8 cellular contexts compared by ENCODE assay signal in the genomic region with DNA sequence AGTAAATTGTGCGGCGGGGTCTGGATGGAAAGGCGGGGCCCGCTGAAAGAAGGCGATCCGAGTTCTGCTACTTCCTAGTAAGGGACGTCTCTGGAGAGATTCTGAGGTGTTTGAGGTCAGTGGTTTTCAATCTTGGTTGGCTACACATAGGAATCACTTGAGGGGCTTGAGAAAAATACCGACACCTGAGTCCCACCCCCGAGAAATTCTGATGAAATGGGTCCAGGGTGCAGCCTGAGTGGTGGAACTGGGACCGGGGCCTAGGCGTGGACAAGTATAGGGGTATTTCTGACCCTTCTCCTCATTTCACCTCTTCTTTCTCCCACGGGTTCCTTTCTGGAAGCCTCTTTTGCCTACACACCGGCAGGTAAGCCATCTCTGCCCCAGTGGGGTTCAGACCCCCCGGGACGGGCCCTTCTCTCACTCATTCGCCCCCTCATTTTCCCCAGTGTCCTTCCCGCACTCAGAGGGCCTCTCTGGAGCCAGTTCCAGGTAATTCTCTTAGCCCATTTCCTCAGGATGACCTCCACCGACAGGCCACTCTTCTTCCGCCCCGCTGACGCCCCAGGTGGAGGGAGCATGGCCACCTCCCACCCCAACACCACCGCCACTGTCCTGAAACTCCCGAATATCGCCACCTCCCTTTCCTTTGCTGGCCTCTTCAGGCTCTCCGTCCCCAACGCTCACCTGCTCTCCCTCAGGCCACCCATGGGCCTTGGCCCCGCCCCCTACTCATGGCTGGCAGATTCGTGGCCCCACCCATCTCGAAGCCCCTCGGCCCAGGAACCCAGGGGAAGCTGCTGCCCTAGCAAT. TPM values are rescaled to one million over a fixed set of nuclear protein-coding genes. Genes with fewer than 3 reads are reported as not detected.
DNase-seq lines count a peak whose midpoint lies in the region; ATAC-seq and TF ChIP-seq lines count a peak whose summit lies in the region.

No MANE protein-coding gene starts in this region.

- H3K9ac ChIP-seq in liver (ENCODE audit: low read depth in 1 of 2, low read length in 2 of 2): no peak overlapping the region

- POLR2A ChIA-PET in activated CD4-positive, alpha-beta T cell treated with anti-CD3 and anti-CD28 coated beads, Interleukin-2, amount 10 ng/mL, durations not matched to agents 7 days and 5 days (lab: Charles Lee): interaction anchor here (0.6 to 1.2 kb wide), 2 partner anchors 72 to 76 kb away, joined by 3 read pairs; no protein-coding TSS in a partner anchor

- H3K27me3 ChIP-seq in liver (ENCODE audit: control insufficient read depth in 4 of 4, insufficient read depth in 4 of 4, low read length in 3 of 4): peaks cover 0 to 2% (median 0%) of the 10 kb centered on the region in 4 donors
- peaks cover 25% of the 10 kb centered on the region for H3K27me3 ChIP-seq in thymus (ENCODE audit: control insufficient read depth, insufficient read depth)

- peak overlapping the region; percentile 56 for H3K4me3 ChIP-seq in astrocyte of the cerebellum (ENCODE audit: low read depth, low read length)
- H3K4me3 ChIP-seq in liver (ENCODE audit: low read depth in 1 of 3, low read length in 3 of 3): peak overlapping the region; percentile 42 to 65 (median 65)
- H3K4me3 ChIP-seq in thymus (ENCODE audit: low read length): peak overlapping the region; percentile 71

- peak overlapping the region; percentile 90 for H3K27ac Mint-ChIP-seq in activated CD4-positive, alpha-beta T cell treated with anti-CD3 and anti-CD28 coated beads, Interleukin-2, amount 10 ng/mL, durations not matched to agents 7 days and 5 days

- peak overlapping the region; percentile 89 to 92 for H3K27ac ChIP-seq in liver (ENCODE audit: low read depth in 1 of 2, low read length in 2 of 2)
- H3K27ac ChIP-seq in thymus (ENCODE audit: low read depth): no peak overlapping the region

- ATAC-seq in GM18858 (IDR thresholded peaks at IDR 0.05; ENCODE audit: unreplicated experiment): no peak

- H3K9me3 Mint-ChIP-seq in activated CD4-positive, alpha-beta T cell treated with anti-CD3 and anti-CD28 coated beads, Interleukin-2, amount 10 ng/mL, durations not matched to agents 7 days and 5 days: no peaks in the 10 kb centered on the region

- no peaks in the 10 kb centered on the region for H3K9me3 ChIP-seq in liver (ENCODE audit: control insufficient read depth in 4 of 4, low read length in 3 of 4)
- peaks cover 1% of the 10 kb centered on the region for H3K9me3 ChIP-seq in thymus (ENCODE audit: control insufficient read depth)

- CTCF ChIA-PET in activated CD4-positive, alpha-beta T cell treated with anti-CD3 and anti-CD28 coated beads, Interleukin-2, amount 10 ng/mL, durations not matched to agents 7 days and 5 days (lab: Charles Lee): interaction anchor here (0.5 to 1.5 kb wide), 22 partner anchors 10 to 265 kb away, joined by 3 to 13 read pairs (median 4); a partner anchor contains a TSS

- H3K36me3 Mint-ChIP-seq in activated CD4-positive, alpha-beta T cell treated with anti-CD3 and anti-CD28 coated beads, Interleukin-2, amount 10 ng/mL, durations not matched to agents 7 days and 5 days (ENCODE audit: low read depth): no peaks in the 10 kb centered on the region

- in situ Hi-C loops in astrocyte of the cerebellum (cut with HindIII; ENCODE audit: low sequenced_read_pairs): no loop called here

- DNase-seq in activated CD4-positive, alpha-beta T cell treated with anti-CD3 and anti-CD28 coated beads, Interleukin-2, amount 10 ng/mL, durations not matched to agents 7 days and 5 days: no peak
- no peak for DNase-seq in activated CD4-positive, alpha-beta T cell treated with anti-CD3 and anti-CD28 coated beads, Interleukin-2, amount 50 U/mL, for 1 hour
- DNase-seq in astrocyte of the cerebellum (ENCODE audit: low read depth) (no peak), SKM-1 treated with dmso at 0.1 percent for 144 hours (lab: John Stamatoyannopoulos, UW; ENCODE audit: unreplicated experiment) (no peak), AML-193 (lab: John Stamatoyannopoulos, UW) (no peak)

- no peaks in the 10 kb centered on the region for H3K36me3 ChIP-seq in liver (ENCODE audit: control insufficient read depth in 4 of 4, insufficient read depth in 3 of 4, low read depth in 1 of 4, low read length in 3 of 4)
- no peaks in the 10 kb centered on the region for H3K36me3 ChIP-seq in thymus (ENCODE audit: control insufficient read depth, insufficient read depth)

- TF ChIP-seq CTCF in astrocyte of the cerebellum (IDR thresholded peaks at IDR 0.05; ENCODE audit: low read depth, low read length, missing control alignments) (no peak), liver (IDR thresholded peaks at IDR 0.05; ENCODE audit: low read depth, low read length, missing input control) (no peak)

- TF ChIP-seq RAD21 in liver (IDR thresholded peaks at IDR 0.05): no peak

- WGBS in liver: 47% methylated on average over 30 of the region's 30 CpGs
- WGBS in thymus: 17% methylated on average over 30 of the region's 30 CpGs

- H3K4me1 ChIP-seq in liver (ENCODE audit: control insufficient read depth in 4 of 4, insufficient read depth in 4 of 4, low read length in 3 of 4): peaks cover 0 to 13% (median 7%) of the 10 kb centered on the region in 4 donors
- peaks cover 7% of the 10 kb centered on the region for H3K4me1 ChIP-seq in thymus (ENCODE audit: control insufficient read depth, insufficient read depth, low read length)

- peaks cover 32% of the 10 kb centered on the region for H3K27me3 Mint-ChIP-seq in activated CD4-positive, alpha-beta T cell treated with anti-CD3 and anti-CD28 coated beads, Interleukin-2, amount 10 ng/mL, durations not matched to agents 7 days and 5 days

- peak overlapping the region; percentile 75 for H3K4me3 Mint-ChIP-seq in activated CD4-positive, alpha-beta T cell treated with anti-CD3 and anti-CD28 coated beads, Interleukin-2, amount 10 ng/mL, durations not matched to agents 7 days and 5 days

- peaks cover 19% of the 10 kb centered on the region for H3K4me1 Mint-ChIP-seq in activated CD4-positive, alpha-beta T cell treated with anti-CD3 and anti-CD28 coated beads, Interleukin-2, amount 10 ng/mL, durations not matched to agents 7 days and 5 days

TF ChIP-seq in liver, 16 proteins besides CTCF, POLR2A, EP300 and RAD21 (continues in another document):
- TF ChIP-seq, protein P1, sequence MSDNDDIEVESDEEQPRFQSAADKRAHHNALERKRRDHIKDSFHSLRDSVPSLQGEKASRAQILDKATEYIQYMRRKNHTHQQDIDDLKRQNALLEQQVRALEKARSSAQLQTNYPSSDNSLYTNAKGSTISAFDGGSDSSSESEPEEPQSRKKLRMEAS (IDR thresholded peaks at IDR 0.05): no peak
- TF ChIP-seq, protein P2, sequence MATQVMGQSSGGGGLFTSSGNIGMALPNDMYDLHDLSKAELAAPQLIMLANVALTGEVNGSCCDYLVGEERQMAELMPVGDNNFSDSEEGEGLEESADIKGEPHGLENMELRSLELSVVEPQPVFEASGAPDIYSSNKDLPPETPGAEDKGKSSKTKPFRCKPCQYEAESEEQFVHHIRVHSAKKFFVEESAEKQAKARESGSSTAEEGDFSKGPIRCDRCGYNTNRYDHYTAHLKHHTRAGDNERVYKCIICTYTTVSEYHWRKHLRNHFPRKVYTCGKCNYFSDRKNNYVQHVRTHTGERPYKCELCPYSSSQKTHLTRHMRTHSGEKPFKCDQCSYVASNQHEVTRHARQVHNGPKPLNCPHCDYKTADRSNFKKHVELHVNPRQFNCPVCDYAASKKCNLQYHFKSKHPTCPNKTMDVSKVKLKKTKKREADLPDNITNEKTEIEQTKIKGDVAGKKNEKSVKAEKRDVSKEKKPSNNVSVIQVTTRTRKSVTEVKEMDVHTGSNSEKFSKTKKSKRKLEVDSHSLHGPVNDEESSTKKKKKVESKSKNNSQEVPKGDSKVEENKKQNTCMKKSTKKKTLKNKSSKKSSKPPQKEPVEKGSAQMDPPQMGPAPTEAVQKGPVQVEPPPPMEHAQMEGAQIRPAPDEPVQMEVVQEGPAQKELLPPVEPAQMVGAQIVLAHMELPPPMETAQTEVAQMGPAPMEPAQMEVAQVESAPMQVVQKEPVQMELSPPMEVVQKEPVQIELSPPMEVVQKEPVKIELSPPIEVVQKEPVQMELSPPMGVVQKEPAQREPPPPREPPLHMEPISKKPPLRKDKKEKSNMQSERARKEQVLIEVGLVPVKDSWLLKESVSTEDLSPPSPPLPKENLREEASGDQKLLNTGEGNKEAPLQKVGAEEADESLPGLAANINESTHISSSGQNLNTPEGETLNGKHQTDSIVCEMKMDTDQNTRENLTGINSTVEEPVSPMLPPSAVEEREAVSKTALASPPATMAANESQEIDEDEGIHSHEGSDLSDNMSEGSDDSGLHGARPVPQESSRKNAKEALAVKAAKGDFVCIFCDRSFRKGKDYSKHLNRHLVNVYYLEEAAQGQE (IDR thresholded peaks at IDR 0.05): no peak
- no peak for TF ChIP-seq JUND (IDR thresholded peaks at IDR 0.05)
- no peak for TF ChIP-seq HNF4G (IDR thresholded peaks at IDR 0.05)
- no peak for TF ChIP-seq YY1 (IDR thresholded peaks at IDR 0.05)
- no peak for TF ChIP-seq FOXA1 (IDR thresholded peaks at IDR 0.05)
- TF ChIP-seq RXRA (IDR thresholded peaks at IDR 0.05): no peak
- no peak for TF ChIP-seq TAF1 (conservative IDR thresholded peaks at IDR 0.05)
- no peak for TF ChIP-seq NR2F2 (IDR thresholded peaks at IDR 0.05)
- TF ChIP-seq, protein P3, sequence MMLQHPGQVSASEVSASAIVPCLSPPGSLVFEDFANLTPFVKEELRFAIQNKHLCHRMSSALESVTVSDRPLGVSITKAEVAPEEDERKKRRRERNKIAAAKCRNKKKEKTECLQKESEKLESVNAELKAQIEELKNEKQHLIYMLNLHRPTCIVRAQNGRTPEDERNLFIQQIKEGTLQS (IDR thresholded peaks at IDR 0.05): no peak
- TF ChIP-seq HNF4A (conservative IDR thresholded peaks at IDR 0.05): no peak
- TF ChIP-seq SP1 (IDR thresholded peaks at IDR 0.05): no peak
- no peak for TF ChIP-seq GABPA (IDR thresholded peaks at IDR 0.05 in 1 of 2, conservative IDR thresholded peaks at IDR 0.05 in 1 of 2)

RNA-seq across cellular contexts. Expression of a gene that starts 11.8 kb away (rescaled TPM):
- 10 to 100 TPM; 12.0 to 12.1 TPM for total RNA-seq in activated CD4-positive, alpha-beta T cell treated with anti-CD3 and anti-CD28 coated beads, Interleukin-2, amount 10 ng/mL, durations not matched to agents 7 days and 5 days
- 1 to 10 TPM; 1.1 to 1.2 TPM for total RNA-seq in liver
- polyA plus RNA-seq in liver (1 to 10 TPM; 1.6 to 2.2 TPM), thymus (11.2 TPM)

RNA-seq across cellular contexts. Expression of a gene that starts 20.6 kb away (rescaled TPM):
- not detected for total RNA-seq in activated CD4-positive, alpha-beta T cell treated with anti-CD3 and anti-CD28 coated beads, Interleukin-2, amount 10 ng/mL, durations not matched to agents 7 days and 5 days
- 10 to 100 TPM in 1 of 2 donors, 1 to 10 TPM in 1; 6.4 to 17.2 TPM for total RNA-seq in liver
- polyA plus RNA-seq in liver (1 to 10 TPM; 2.5 to 8.7 TPM), thymus (3.7 TPM)

RNA-seq across cellular contexts. Expression of a gene that starts 42.0 kb away (rescaled TPM):
- not detected for total RNA-seq in activated CD4-positive, alpha-beta T cell treated with anti-CD3 and anti-CD28 coated beads, Interleukin-2, amount 10 ng/mL, durations not matched to agents 7 days and 5 days
- not detected for total RNA-seq in liver
- polyA plus RNA-seq in liver (1 to 10 TPM in 1 of 2 donors, under 1 TPM in 1; 0.22 to 2.6 TPM), thymus (0.07 TPM)

RNA-seq across cellular contexts. Expression of a gene that starts 58.8 kb away (rescaled TPM):
- not detected for total RNA-seq in activated CD4-positive, alpha-beta T cell treated with anti-CD3 and anti-CD28 coated beads, Interleukin-2, amount 10 ng/mL, durations not matched to agents 7 days and 5 days
- 1 to 10 TPM in 1 of 2 donors, not detected in 1; 3.3 TPM for total RNA-seq in liver
- 1 to 10 TPM in 1 of 2 donors, under 1 TPM in 1; 0.79 to 7.1 TPM for polyA plus RNA-seq in liver
- polyA plus RNA-seq in thymus: 0.14 TPM

Comparison
In these comparisons a context has a peak if more than half of its experiments do, and no peak if none do; other contexts are left out.
1. RNA of a gene that starts 11.8 kb away (total RNA-seq): 12.0 to 12.1 TPM in activated CD4-positive, alpha-beta T cell treated with anti-CD3 and anti-CD28 coated beads, Interleukin-2, amount 10 ng/mL, durations not matched to agents 7 days and 5 days; 1.1 to 1.2 TPM in liver; every median in the first group is over 4 times any median in the second.
2. RNA of a gene that starts 20.6 kb away (total RNA-seq): 6.4 to 17.2 TPM in liver; not detected in activated CD4-positive, alpha-beta T cell treated with anti-CD3 and anti-CD28 coated beads, Interleukin-2, amount 10 ng/mL, durations not matched to agents 7 days and 5 days; every median in the first group is over 4 times any median in the second.
3. Peak in every context shown above with its lines, with median percentiles within 50 percentile points of each other: H3K4me3 ChIP-seq.